ENCODE assay signal across 8 cellular contexts in the genomic region with DNA sequence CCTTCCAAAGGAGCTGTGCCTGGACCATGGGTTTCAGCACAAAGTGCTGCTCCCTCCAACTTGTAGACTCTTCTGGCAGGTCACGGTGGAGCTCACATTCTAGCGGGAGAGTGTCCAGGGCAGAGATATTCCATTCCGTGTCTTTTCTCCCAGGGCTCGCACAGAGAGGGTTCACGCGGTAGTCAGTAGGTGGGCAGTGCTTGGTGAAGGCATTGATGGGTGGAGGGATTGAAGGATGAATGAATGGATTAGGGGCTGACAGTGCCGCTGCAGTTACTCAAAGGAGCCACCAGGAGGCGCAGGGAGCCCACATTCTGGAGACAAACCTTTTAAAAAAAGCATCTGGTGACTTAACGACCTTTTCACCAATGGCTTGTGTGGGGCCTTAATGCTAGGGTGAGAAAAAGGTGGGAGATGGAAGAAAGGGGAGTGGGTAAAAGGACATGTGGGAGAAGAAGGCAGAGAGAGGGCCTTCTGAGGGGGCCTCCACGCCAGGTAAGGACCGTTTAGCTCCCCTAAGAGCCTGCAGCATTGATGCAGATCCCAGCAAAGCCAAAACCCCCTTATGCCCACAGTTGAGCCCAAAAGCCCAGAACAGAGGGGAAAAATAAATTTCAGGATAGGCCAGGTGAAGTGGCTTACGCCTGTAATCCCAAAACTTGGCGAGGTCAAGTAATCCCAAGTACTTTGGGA. TPM values are rescaled to one million over a fixed set of nuclear protein-coding genes. Genes with fewer than 3 reads are reported as not detected.
DNase-seq lines count a peak whose midpoint lies in the region; ATAC-seq, FAIRE-seq and TF ChIP-seq lines count a peak whose summit lies in the region.

No MANE protein-coding gene starts in this region.

- no peaks in the 10 kb centered on the region for H3K27me3 ChIP-seq in HepG2 (ENCODE audit: control insufficient read depth in 1 of 2, insufficient read depth in 2 of 2, low read length in 2 of 2)

- H3K9me3 ChIP-seq in HepG2 (ENCODE audit: low read length) = no peaks in the 10 kb centered on the region

- H3K4me1 Mint-ChIP-seq in activated CD4-positive, alpha-beta T cell treated with anti-CD3 and anti-CD28 coated beads for 36 hours = no peaks in the 10 kb centered on the region

- no peaks in the 10 kb centered on the region for H3K36me3 Mint-ChIP-seq in activated CD4-positive, alpha-beta T cell treated with anti-CD3 and anti-CD28 coated beads for 36 hours (ENCODE audit: low read depth)

- TF ChIP-seq CTCF in AG04449 (IDR thresholded peaks at IDR 0.05; ENCODE audit: insufficient read depth, low read length, missing control alignments) (peak; percentile 92), choroid plexus epithelial cell (conservative IDR thresholded peaks at IDR 0.05; ENCODE audit: low read depth, low read length) (peak; percentile 98), HepG2 (CRISPR knock-in tag; IDR thresholded peaks at IDR 0.05) (peak; percentile 97)

- CTCF ChIA-PET in AG04449 (lab: Yijun Ruan, JAX) (interaction anchor here (0.8 to 8.6 kb wide), 20 partner anchors 9 to 397 kb away, joined by 3 to 355 read pairs (median 7); a partner anchor contains a TSS), HepG2 (lab: Yijun Ruan, JAX; ENCODE audit: low intra/inter-chr PET ratio, low total read pairs) (interaction anchor here (1.2 to 10.9 kb wide), 4 partner anchors 140 to 398 kb away, joined by 4 to 185 read pairs (median 6); no protein-coding TSS in a partner anchor)
- CTCF ChIA-PET in activated CD4-positive, alpha-beta T cell treated with anti-CD3 and anti-CD28 coated beads for 36 hours (lab: Charles Lee) = interaction anchor here (0.5 to 9.3 kb wide), 22 partner anchors 10 to 401 kb away, joined by 3 to 164 read pairs (median 3); no protein-coding TSS in a partner anchor

- no peaks in the 10 kb centered on the region for H3K9me3 Mint-ChIP-seq in activated CD4-positive, alpha-beta T cell treated with anti-CD3 and anti-CD28 coated beads for 36 hours (ENCODE audit: low read depth)

- no TSS peak for BruUV-seq in HepG2 (replicated peaks; lab: Mats Ljungman, UMichigan)

- peak; percentile 72 for ATAC-seq in activated CD4-positive, alpha-beta T cell treated with anti-CD3 and anti-CD28 coated beads for 36 hours
- peak; percentile 68 for ATAC-seq in HepG2
- ATAC-seq in HG02885 (IDR thresholded peaks at IDR 0.05; ENCODE audit: poor library complexity, unreplicated experiment) = no peak

- H3K4me3 Mint-ChIP-seq in activated CD4-positive, alpha-beta T cell treated with anti-CD3 and anti-CD28 coated beads for 36 hours = no peak overlapping the region

- peaks cover 3% of the 10 kb centered on the region; the same call in 1 of the 2 replicates for H4K20me1 ChIP-seq in HepG2 (ENCODE audit: insufficient read depth, low read length)

- H3K4me3 ChIP-seq in AG04449 (ENCODE audit: low read depth, low read length) (no peak overlapping the region), choroid plexus epithelial cell (ENCODE audit: low read depth, low read length) (no peak overlapping the region), HepG2 (replicated peaks in 1 of 3; ENCODE audit: insufficient read depth in 1 of 3, low read depth in 2 of 3, low read length in 3 of 3) (no peak overlapping the region)

- POLR2A ChIA-PET in AG04449 (lab: Yijun Ruan, JAX) = no interaction called here
- POLR2A ChIA-PET in activated CD4-positive, alpha-beta T cell treated with anti-CD3 and anti-CD28 coated beads for 36 hours (lab: Charles Lee) = interaction anchor here (0.6 kb wide), 1 partner anchor 14 kb away, joined by 3 read pairs; no protein-coding TSS in a partner anchor
- POLR2A ChIA-PET in HepG2 (lab: Yijun Ruan, JAX) = no interaction called here

- no peaks in the 10 kb centered on the region for H3K36me3 ChIP-seq in HepG2 (replicated peaks in 1 of 2; ENCODE audit: control insufficient read depth in 1 of 2, insufficient read depth in 2 of 2, low read length in 2 of 2)

- FAIRE-seq in HepG2 (lab: Jason Lieb, UNC) = peak; percentile 91

- TF ChIP-seq POLR2A in HepG2 (IDR thresholded peaks at IDR 0.05; ENCODE audit: insufficient read depth in 1 of 2, low read depth in 2 of 2, low read length in 2 of 2) = no peak

- no peak overlapping the region for H3K27ac ChIP-seq in HepG2 (ENCODE audit: extremely low read length, insufficient read depth, low read length)

- TF ChIP-seq RAD21 in HepG2 (CRISPR knock-in tag; IDR thresholded peaks at IDR 0.05) = peak; percentile 91

- no peak overlapping the region for H3K27ac Mint-ChIP-seq in activated CD4-positive, alpha-beta T cell treated with anti-CD3 and anti-CD28 coated beads for 36 hours

- H3K27me3 Mint-ChIP-seq in activated CD4-positive, alpha-beta T cell treated with anti-CD3 and anti-CD28 coated beads for 36 hours = peaks cover 11% of the 10 kb centered on the region

- 12% methylated on average over 13 of the region's 13 CpGs for WGBS in HepG2 (ENCODE audit: low lambda C conversion rate)

- in situ Hi-C loops in HepG2 (cut with HindIII; ENCODE audit: extremely low pct_ligation_motif_present, low pct_unique_long_range_greater_than_20kb) = loop anchor here (5.0 to 10.0 kb wide), 3 partner anchors 141 to 369 kb away; a partner anchor contains a TSS

- H3K79me2 ChIP-seq in HepG2 (ENCODE audit: insufficient read depth, low read length) = no peaks in the 10 kb centered on the region

- H3K9ac ChIP-seq in HepG2 (ENCODE audit: insufficient read depth, low read depth, low read length) = no peak overlapping the region

- intact Hi-C loops in activated CD4-positive, alpha-beta T cell treated with anti-CD3 and anti-CD28 coated beads for 36 hours (cut with DNase I, micrococcal nuclease) = loop anchor here (1.0 to 10.0 kb wide), 9 partner anchors 55 to 397 kb away; no protein-coding TSS in a partner anchor
- intact Hi-C loops in HepG2 (cut with micrococcal nuclease; ENCODE audit: unreplicated experiment) = loop anchor here (1.0 to 10.0 kb wide), 4 partner anchors 140 to 397 kb away; a partner anchor contains a TSS

- no peaks in the 10 kb centered on the region for H3K4me1 ChIP-seq in HepG2 (ENCODE audit: insufficient read depth, low read length)

- TF ChIP-seq EP300 in HepG2 (IDR thresholded peaks at IDR 0.05; ENCODE audit: low read depth in 2 of 2, low read length in 2 of 2) (no peak), HepG2 (CRISPR knock-in tag; IDR thresholded peaks at IDR 0.05; ENCODE audit: borderline replicate concordance) (no peak)

- DNase-seq in AG04449 (ENCODE audit: low read depth, low spot score) = no peak
- peak; percentile 61 for DNase-seq in GM19240 (ENCODE audit: insufficient read length, low spot score)
- DNase-seq in NCI-H345 (lab: John Stamatoyannopoulos, UW) = peak; percentile 71
- DNase-seq in activated CD4-positive, alpha-beta T cell treated with anti-CD3 and anti-CD28 coated beads for 36 hours = peak; percentile 80
- peak; percentile 70 for DNase-seq in choroid plexus epithelial cell (ENCODE audit: low read depth)
- peak; percentile 70 for DNase-seq in HepG2 (ENCODE audit: low spot score)
- peak; percentile 33 for DNase-seq in stimulated activated CD8-positive, alpha-beta memory T cell treated with anti-CD3 and anti-CD28 coated beads, Interleukin-12 subunit alpha, Interleukin-12 subunit beta, amount 100 ng/mL, for 4 hours (ENCODE audit: low read depth)

- no peak overlapping the region for H3K4me2 ChIP-seq in HepG2 (ENCODE audit: low read depth, low read length)

- H2AFZ ChIP-seq in HepG2 (ENCODE audit: low read length) = no peak overlapping the region

RNA-seq across cellular contexts. Expression of a gene that starts 17.5 kb away (rescaled TPM):
- total RNA-seq in activated CD4-positive, alpha-beta T cell treated with anti-CD3 and anti-CD28 coated beads for 36 hours = 10 to 100 TPM; 15.5 TPM
- total RNA-seq in HepG2 (2016; rRNA removed; fragmentation: Illumina TruSeq; extraction: Trizol) = 1.7 and 1.9 TPM in 2 replicates
- total RNA-seq in HepG2 (2016; cell fraction: cytosol; rRNA removed; fragmentation: Illumina TruSeq; extraction: Trizol; ENCODE audit: low read depth) = 0.81 and 1.3 TPM in 2 replicates
- total RNA-seq in HepG2 (2016; cell fraction: insoluble cytoplasmic fraction; rRNA removed; fragmentation: Illumina TruSeq; extraction: Trizol) = 1.8 and 2.0 TPM in 2 replicates
- 1.8 and 2.3 TPM in 2 replicates for total RNA-seq in HepG2 (2016; cell fraction: membrane; rRNA removed; fragmentation: Illumina TruSeq; extraction: Trizol)
- 1.4 and 1.5 TPM in 2 replicates for total RNA-seq in HepG2 (2016; cell fraction: nucleus; rRNA removed; fragmentation: Illumina TruSeq; extraction: Trizol)
- polyA plus RNA-seq in HepG2 (2011; rRNA removed) = 1.9 and 2.0 TPM in 2 replicates
- polyA plus RNA-seq in HepG2 (2011; cell fraction: cytosol; rRNA removed) = 1.5 and 2.7 TPM in 2 replicates
- polyA plus RNA-seq in HepG2 (2011; cell fraction: nucleus; rRNA removed) = 6.1 and 6.2 TPM in 2 replicates
- 0.95 and 1.2 TPM in 2 replicates for polyA plus RNA-seq in HepG2 (2012)
- polyA plus RNA-seq in HepG2 (2016; cell fraction: cytosol; fragmentation: Illumina TruSeq; extraction: Trizol; ENCODE audit: low read depth) = 0.83 and 1.3 TPM in 2 replicates
- polyA plus RNA-seq in HepG2 (2016; cell fraction: insoluble cytoplasmic fraction; fragmentation: Illumina TruSeq; extraction: Trizol; ENCODE audit: low read depth) = 2.6 and 3.0 TPM in 2 replicates
- 1.3 and 1.8 TPM in 2 replicates for polyA plus RNA-seq in HepG2 (2016; cell fraction: membrane; fragmentation: Illumina TruSeq; extraction: Trizol; ENCODE audit: low read depth)
- 3.1 and 3.2 TPM in 2 replicates for polyA plus RNA-seq in HepG2 (2016; cell fraction: nucleus; fragmentation: Illumina TruSeq; extraction: Trizol; ENCODE audit: insufficient read depth, low read depth)
- 2.7 and 3.5 TPM in 2 replicates for polyA minus RNA-seq in HepG2 (2011; rRNA and poly(A)+ RNA removed; ENCODE audit: low replicate concordance)
- 0.40 and 1.2 TPM in 2 replicates for polyA minus RNA-seq in HepG2 (2011; cell fraction: cytosol; rRNA and poly(A)+ RNA removed)
- 0.50 and 0.52 TPM in 2 replicates for polyA minus RNA-seq in HepG2 (2011; cell fraction: nucleus; rRNA and poly(A)+ RNA removed)

RNA-seq across cellular contexts. Expression of a gene that starts 47.8 kb away (rescaled TPM):
- total RNA-seq in activated CD4-positive, alpha-beta T cell treated with anti-CD3 and anti-CD28 coated beads for 36 hours = not detected
- not detected in 2 replicates for total RNA-seq in HepG2 (2016; rRNA removed; fragmentation: Illumina TruSeq; extraction: Trizol)
- total RNA-seq in HepG2 (2016; cell fraction: cytosol; rRNA removed; fragmentation: Illumina TruSeq; extraction: Trizol; ENCODE audit: low read depth) = not detected in 2 replicates
- total RNA-seq in HepG2 (2016; cell fraction: insoluble cytoplasmic fraction; rRNA removed; fragmentation: Illumina TruSeq; extraction: Trizol) = 0.04 TPM in 1 of 2 replicates, not detected in the other
- not detected in 2 replicates for total RNA-seq in HepG2 (2016; cell fraction: membrane; rRNA removed; fragmentation: Illumina TruSeq; extraction: Trizol)
- not detected in 2 replicates for total RNA-seq in HepG2 (2016; cell fraction: nucleus; rRNA removed; fragmentation: Illumina TruSeq; extraction: Trizol)
- polyA plus RNA-seq in HepG2 (2011; rRNA removed) = 0.03 TPM in 1 of 2 replicates, not detected in the other
- polyA plus RNA-seq in HepG2 (2011; cell fraction: cytosol; rRNA removed) = 0.06 TPM in 1 of 2 replicates, not detected in the other
- polyA plus RNA-seq in HepG2 (2011; cell fraction: nucleus; rRNA removed) = not detected in 2 replicates
- 0.05 TPM in 1 of 2 replicates, not detected in the other for polyA plus RNA-seq in HepG2 (2012)
- polyA plus RNA-seq in HepG2 (2016; cell fraction: cytosol; fragmentation: Illumina TruSeq; extraction: Trizol; ENCODE audit: low read depth) = not detected in 2 replicates
- polyA plus RNA-seq in HepG2 (2016; cell fraction: insoluble cytoplasmic fraction; fragmentation: Illumina TruSeq; extraction: Trizol; ENCODE audit: low read depth) = not detected in 2 replicates
- not detected in 2 replicates for polyA plus RNA-seq in HepG2 (2016; cell fraction: membrane; fragmentation: Illumina TruSeq; extraction: Trizol; ENCODE audit: low read depth)
- not detected in 2 replicates for polyA plus RNA-seq in HepG2 (2016; cell fraction: nucleus; fragmentation: Illumina TruSeq; extraction: Trizol; ENCODE audit: insufficient read depth, low read depth)
- 0.70 TPM in 1 of 2 replicates, not detected in the other for polyA minus RNA-seq in HepG2 (2011; rRNA and poly(A)+ RNA removed; ENCODE audit: low replicate concordance)
- not detected in 2 replicates for polyA minus RNA-seq in HepG2 (2011; cell fraction: cytosol; rRNA and poly(A)+ RNA removed)
- not detected in 2 replicates for polyA minus RNA-seq in HepG2 (2011; cell fraction: nucleus; rRNA and poly(A)+ RNA removed)
